ENCODE assay signal across 18 cellular contexts in the genomic region with DNA sequence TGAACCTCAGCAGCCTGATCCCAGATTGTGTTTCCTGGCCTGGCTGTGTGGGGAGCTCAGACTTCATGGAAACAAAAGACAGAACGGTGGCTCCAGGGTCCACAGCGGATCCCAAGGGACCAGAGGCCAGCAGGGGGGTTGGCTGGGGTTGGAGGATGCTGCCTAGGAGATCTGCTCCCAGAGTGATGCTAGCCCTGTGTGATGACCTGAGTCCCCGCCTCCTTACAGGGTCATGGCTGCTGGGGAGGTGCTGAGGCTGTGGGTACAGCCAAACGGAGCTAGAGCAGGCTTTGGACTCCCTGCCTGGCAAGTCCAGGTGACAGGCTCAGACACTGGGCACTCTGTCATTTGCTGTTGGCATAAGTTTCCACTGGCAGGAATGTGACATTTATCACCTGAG. TPM values are rescaled to one million over a fixed set of nuclear protein-coding genes. Genes with fewer than 3 reads are reported as not detected.
"Had no signal": no experiment of that assay in that cellular context is flagged by ENCODE, and none has a peak within 500 bp of the region (broad histone marks: within the 10 kb centered on the region; RNA-seq: fewer than 3 reads in every experiment).

No MANE protein-coding gene starts in this region.

- H3K36me3 Mint-ChIP-seq: naive B cell had no signal

- H3K36me3 ChIP-seq: esophagus squamous epithelium, heart right ventricle, left ventricle myocardium inferior, spleen, tibial nerve, WERI-Rb-1 had no signal

- H3K4me3 ChIP-seq: body of pancreas, esophagus squamous epithelium, heart right ventricle, left ventricle myocardium inferior, mucosa of descending colon, spleen, tibial nerve had no signal

- H3K9me3 Mint-ChIP-seq: activated naive CD4-positive, alpha-beta T cell treated with anti-CD3 and anti-CD28 coated beads, Interleukin-2, amount 50 U/mL, for 72 hours; activated T-cell treated with anti-CD3 and anti-CD28 coated beads, Interleukin-2, amount 50 U/mL, for 4 hours; effector memory CD8-positive, alpha-beta T cell; naive B cell had no signal

- H3K27me3 ChIP-seq: body of pancreas, spleen had no signal

- H3K27me3 Mint-ChIP-seq: effector memory CD8-positive, alpha-beta T cell had no signal

- H3K4me3 Mint-ChIP-seq: activated T-cell treated with anti-CD3 and anti-CD28 coated beads, Interleukin-2, amount 50 U/mL, for 4 hours; effector memory CD8-positive, alpha-beta T cell; naive B cell had no signal

- H3K4me1 ChIP-seq: body of pancreas, esophagus squamous epithelium, heart right ventricle, left ventricle myocardium inferior, spleen, tibial nerve had no signal

- H3K9me3 ChIP-seq: body of pancreas, esophagus squamous epithelium, heart right ventricle, left ventricle myocardium inferior, mucosa of descending colon, spleen had no signal

- H3K27ac ChIP-seq: body of pancreas, esophagus squamous epithelium, heart right ventricle, left ventricle myocardium inferior, spleen, tibial nerve, WERI-Rb-1 had no signal

- ATAC-seq: activated T-cell treated with anti-CD3 and anti-CD28 coated beads, Interleukin-2, amount 50 U/mL, for 4 hours; body of pancreas; effector memory CD8-positive, alpha-beta T cell; heart right ventricle; mucosa of descending colon had no signal

- DNase-seq: activated CD4-positive, alpha-beta T cell treated with anti-CD3 and anti-CD28 coated beads for 1 hour; activated CD4-positive, alpha-beta T cell treated with anti-CD3 and anti-CD28 coated beads, Interleukin-2, amount 50 U/mL, for 48 hours; activated gamma-delta T cell; activated T-cell treated with anti-CD3 and anti-CD28 coated beads, Interleukin-2, amount 50 U/mL, for 4 hours; body of pancreas; effector memory CD8-positive, alpha-beta T cell; esophagus squamous epithelium; heart right ventricle; left ventricle myocardium inferior; mucosa of descending colon; naive B cell; retina; spleen; stimulated activated naive CD4-positive, alpha-beta T cell treated with Interleukin-2 at 50 U/mL for 16 hours; WERI-Rb-1 had no signal

RNA-seq across cellular contexts. Expression of a gene that starts 11.5 kb away (rescaled TPM):
- total RNA-seq: dermis microvascular lymphatic vessel endothelial cell had no signal
